Comparison of ENCODE assay signal across 8 cellular contexts in the genomic region with DNA sequence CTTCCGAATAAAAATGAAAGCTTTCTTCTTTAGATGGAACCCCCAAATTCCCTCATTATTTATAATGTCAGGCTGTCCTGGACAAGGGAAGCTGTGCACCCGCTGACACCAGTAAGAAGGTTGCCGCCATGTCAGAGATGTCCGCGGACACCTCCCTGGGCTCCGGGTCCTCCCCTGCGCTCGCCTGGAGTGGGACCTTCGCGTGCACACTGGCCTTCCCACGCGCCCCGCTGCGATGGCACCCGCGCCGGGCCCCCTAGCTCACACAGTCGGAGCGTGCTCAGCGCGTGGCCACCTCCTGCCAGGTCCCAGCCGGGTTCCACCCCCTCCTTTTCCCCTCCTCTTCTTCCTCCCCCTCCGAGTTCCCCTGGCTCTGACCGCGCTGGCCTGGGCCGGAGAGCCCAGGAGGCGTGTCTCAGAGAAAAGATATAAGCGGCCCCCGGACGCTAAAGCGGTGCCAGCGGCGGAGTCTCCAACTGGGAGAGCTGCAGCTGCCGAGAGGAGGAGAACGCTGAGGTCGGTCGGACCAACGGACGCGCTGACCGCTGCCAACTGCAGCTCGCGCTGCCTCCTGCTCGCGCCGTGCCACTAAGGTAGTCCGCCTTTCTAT. TPM values are rescaled to one million over a fixed set of nuclear protein-coding genes. Genes with fewer than 3 reads are reported as not detected.
A peak's percentile ranks its signal among the peaks of the same experiment; 100 is the strongest.
DNase-seq lines count a peak whose midpoint lies in the region; ATAC-seq, FAIRE-seq and TF ChIP-seq lines count a peak whose summit lies in the region.

G0S2 (plus strand) TSS at position 456 of the 610 bp plus-strand sequence. CDS start 273 bp downstream, outside the sequence.

- no peak within 1 kb of the TSS for H3K27ac ChIP-seq in GM23248
- no peak within 1 kb of the TSS for H3K27ac ChIP-seq in brain microvascular endothelial cell

- peak within 1 kb of the TSS; percentile 82 for H3K4me2 ChIP-seq in GM23248 (ENCODE audit: unreplicated experiment)

- no peaks in the 10 kb centered on the region for H3K79me2 ChIP-seq in GM23248 (ENCODE audit: insufficient read depth)

- H3K27me3 ChIP-seq in GM23248 (replicated peaks; ENCODE audit: insufficient read depth) (peaks cover 42% of the 10 kb centered on the region), brain microvascular endothelial cell (replicated peaks) (peaks cover 47% of the 10 kb centered on the region)

- no peaks in the 10 kb centered on the region for H3F3A ChIP-seq in GM23248 (ENCODE audit: insufficient read depth)

- 6 to 8% methylated on average over 38 to 46 of the region's 47 CpGs for WGBS in GM23248 (ENCODE audit: low coverage in 1 of 2, low lambda C conversion rate in 2 of 2, missing lambda C conversion rate in 2 of 2), 2 experiments

- FAIRE-seq in RCC 7860 (lab: Jason Lieb, UNC) = no peak

- in situ Hi-C loops in GM23248 (cut with MboI) = no loop called here
- in situ Hi-C loops in brain microvascular endothelial cell (cut with HindIII; ENCODE audit: low pct_ligation_motif_present, low sequenced_read_pairs) = loop anchor here (25.0 kb wide), 1 partner anchor 88 kb away; the partner anchor contains the start of gene CAMK1G

- ATAC-seq in HG03469 (IDR thresholded peaks at IDR 0.05; ENCODE audit: unreplicated experiment) = no peak

- H3K36me3 ChIP-seq in GM23248 (ENCODE audit: low read depth) = no peaks in the 10 kb centered on the region
- H3K36me3 ChIP-seq in brain microvascular endothelial cell (replicated peaks) = no peaks in the 10 kb centered on the region

- peak within 1 kb of the TSS; percentile 68 for H2AFZ ChIP-seq in GM23248

- H3K4me1 ChIP-seq in GM23248 (ENCODE audit: insufficient read depth) = peaks cover 7% of the 10 kb centered on the region; the same call in 1 of the 2 replicates

- peak within 1 kb of the TSS; percentile 65 for H3K4me3 ChIP-seq in GM23248
- peak within 1 kb of the TSS; percentile 57 for H3K4me3 ChIP-seq in brain microvascular endothelial cell (ENCODE audit: low read depth, low read length)
- H3K4me3 ChIP-seq in iPS-11a (ENCODE audit: low read depth, low read length) = peak within 1 kb of the TSS; percentile 44
- peak within 1 kb of the TSS; percentile 42 for H3K4me3 ChIP-seq in retinal pigment epithelial cell (ENCODE audit: low read length)

- no peaks in the 10 kb centered on the region for H3K9me2 ChIP-seq in GM23248 (ENCODE audit: insufficient read depth)

- H3K9ac ChIP-seq in GM23248 = no peak within 1 kb of the TSS

- TF ChIP-seq CTCF in brain microvascular endothelial cell (IDR thresholded peaks at IDR 0.05; ENCODE audit: low read depth, low read length, missing control alignments) (no peak), retinal pigment epithelial cell (conservative IDR thresholded peaks at IDR 0.05; ENCODE audit: low read depth, low read length) (peak; percentile 1)

- H3K9me3 ChIP-seq in GM23248 (ENCODE audit: low read depth) = no peaks in the 10 kb centered on the region

- DNase-seq in GM23248 (peak; percentile 64), RCC 7860 (ENCODE audit: low spot score) (peak; percentile 57), brain microvascular endothelial cell (no peak), retinal pigment epithelial cell (ENCODE audit: low read depth) (no peak), NCI-H446 treated with DMSO at 0.1 percent for 48 hours (lab: John Stamatoyannopoulos, UW) (no peak)
- DNase-seq in activated CD4-positive, CD25-positive, alpha-beta regulatory T cell treated with anti-CD3 and anti-CD28 coated beads, Interleukin-2, amount 50 U/mL, for 72 hours = no peak

- H4K20me1 ChIP-seq in GM23248 (ENCODE audit: insufficient read depth) = no peaks in the 10 kb centered on the region

RNA-seq across cellular contexts. Expression of gene G0S2, which starts in this region (rescaled TPM):
- 0.65 and 0.89 TPM in 2 replicates for total RNA-seq in GM23248 (2014; rRNA removed; shearing (Covaris generic))
- polyA plus RNA-seq in GM23248 (2016; fragmentation: Nextera tagmentation; extraction: Ambion mirVana) = 2.0 and 2.9 TPM in 2 replicates

Comparison
In these comparisons a context has a peak if more than half of its experiments do, and no peak if none do; other contexts are left out.
1. DNase-seq: peak in GM23248 (single experiment) and RCC 7860 (single experiment); none in brain microvascular endothelial cell (single experiment), retinal pigment epithelial cell (single experiment), NCI-H446 treated with DMSO at 0.1 percent for 48 hours (single experiment) and activated CD4-positive, CD25-positive, alpha-beta regulatory T cell treated with anti-CD3 and anti-CD28 coated beads, Interleukin-2, amount 50 U/mL, for 72 hours (single experiment).
2. Peak in every context shown above with its lines, with median percentiles within 50 percentile points of each other: H3K4me3 ChIP-seq.